ENCODE assay signal across 11 cellular contexts in the genomic region with DNA sequence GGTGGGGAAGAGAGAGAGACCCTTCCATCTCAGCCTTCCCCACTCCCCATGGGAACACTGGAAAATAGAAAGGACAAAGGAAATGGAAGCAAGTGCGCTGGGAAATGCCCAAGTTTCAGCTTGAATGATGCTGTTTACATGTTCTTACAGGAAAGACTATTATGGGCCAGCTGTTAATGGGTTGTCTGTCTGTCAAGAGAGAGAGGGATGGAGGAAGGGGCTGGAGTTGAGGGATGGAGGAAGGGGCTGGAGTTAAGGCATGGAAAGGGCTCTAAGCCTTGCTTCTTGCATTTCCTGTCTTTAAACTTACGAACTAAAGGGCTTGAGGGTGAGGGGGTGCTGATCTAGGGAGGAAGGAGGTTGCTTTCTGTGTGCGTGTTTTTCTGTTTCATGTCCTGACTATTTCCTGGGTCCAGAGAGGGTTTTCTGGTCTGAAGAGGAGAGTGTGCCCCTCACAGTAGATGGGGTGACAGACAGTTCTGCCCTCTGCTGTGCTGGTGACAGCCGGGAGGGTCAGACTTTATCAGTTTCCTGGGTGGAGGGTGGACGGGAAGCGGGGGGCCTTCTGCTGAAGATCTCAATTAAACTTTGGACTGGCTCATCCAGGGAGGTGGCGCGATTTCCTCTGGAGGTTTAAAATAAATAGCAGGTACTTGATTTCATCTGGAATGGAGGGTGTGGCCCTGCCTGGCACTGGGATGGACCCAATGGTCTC. TPM values are rescaled to one million over a fixed set of nuclear protein-coding genes. Genes with fewer than 3 reads are reported as not detected.
DNase-seq lines count a peak whose midpoint lies in the region; ATAC-seq and TF ChIP-seq lines count a peak whose summit lies in the region.
"Had no signal": no experiment of that assay in that cellular context is flagged by ENCODE, and none has a peak within 500 bp of the region (broad histone marks: within the 10 kb centered on the region; RNA-seq: fewer than 3 reads in every experiment).

No MANE protein-coding gene starts in this region.

- peak; percentile 73 for DNase-seq in DMS 273 (lab: John Stamatoyannopoulos, UW; ENCODE audit: unreplicated experiment)
- DNase-seq in SK-N-DZ (ENCODE audit: low spot score), result peak; percentile 39
- DNase-seq in fibroblast of pulmonary artery (ENCODE audit: low read depth), result peak; percentile 38
- no peak for DNase-seq in progenitor cell of endocrine pancreas (ENCODE audit: low spot score, unreplicated experiment)
- DNase-seq in epidermal melanocyte (ENCODE audit: insufficient read length, low spot score), result no peak
- DNase-seq in HuH-7 (ENCODE audit: low spot score), result no peak
- DNase-seq: EL; NCI-H2081; stimulated activated CD4-positive, alpha-beta T cell treated with anti-CD3 and anti-CD28 coated beads, Interleukin-4, amount 100 ng/mL, for 24 hours had no signal

- no peaks in the 10 kb centered on the region for H3K27me3 Mint-ChIP-seq in progenitor cell of endocrine pancreas

- H3K9me3 Mint-ChIP-seq in progenitor cell of endocrine pancreas (ENCODE audit: low read depth), result no peaks in the 10 kb centered on the region

- H3K4me3 Mint-ChIP-seq in progenitor cell of endocrine pancreas (ENCODE audit: low read depth), result no peak overlapping the region

- peak overlapping the region; percentile 68 for H3K27ac Mint-ChIP-seq in progenitor cell of endocrine pancreas

- peaks cover 2% of the 10 kb centered on the region for H3K36me3 Mint-ChIP-seq in progenitor cell of endocrine pancreas (ENCODE audit: insufficient read depth)

- ATAC-seq in GM21529 (IDR thresholded peaks at IDR 0.05; ENCODE audit: unreplicated experiment) (no peak), HG03139 (IDR thresholded peaks at IDR 0.05; ENCODE audit: unreplicated experiment) (no peak)

- TF ChIP-seq CTCF in fibroblast of pulmonary artery (IDR thresholded peaks at IDR 0.05; ENCODE audit: low read length, missing control alignments), result no peak
- TF ChIP-seq CTCF in progenitor cell of endocrine pancreas (IDR thresholded peaks at IDR 0.05; ENCODE audit: unreplicated experiment), result no peak

- H3K4me3 ChIP-seq in fibroblast of pulmonary artery (replicated peaks; ENCODE audit: low read depth, low read length), result no peak overlapping the region

- H3K4me1 Mint-ChIP-seq in progenitor cell of endocrine pancreas (ENCODE audit: low read depth), result peaks cover 48% of the 10 kb centered on the region

RNA-seq across cellular contexts. Expression of a gene that starts 30.5 kb away (rescaled TPM):
- polyA plus RNA-seq in SK-N-DZ (2014; cell fraction: cytosol; rRNA removed), result 57.8 and 65.3 TPM in 2 replicates
- polyA plus RNA-seq in SK-N-DZ (2014; cell fraction: nucleus; rRNA removed), result 48.9 and 53.5 TPM in 2 replicates
- 21.6 and 23.0 TPM in 2 replicates for total RNA-seq in progenitor cell of endocrine pancreas

RNA-seq across cellular contexts. Expression of a gene that starts 59.3 kb away (rescaled TPM):
- 438 and 453 TPM in 2 replicates for polyA plus RNA-seq in SK-N-DZ (2014; cell fraction: cytosol; rRNA removed)
- 217 and 287 TPM in 2 replicates for polyA plus RNA-seq in SK-N-DZ (2014; cell fraction: nucleus; rRNA removed)
- total RNA-seq in progenitor cell of endocrine pancreas, result 116 and 117 TPM in 2 replicates

Comparison
In these comparisons a context has a peak if more than half of its experiments do, and no peak if none do; other contexts are left out.
1. DNase-seq: peak in DMS 273 (single experiment), SK-N-DZ (single experiment) and fibroblast of pulmonary artery (single experiment); none in progenitor cell of endocrine pancreas (single experiment), epidermal melanocyte (single experiment) and HuH-7 (single experiment).